In the genomic region with DNA sequence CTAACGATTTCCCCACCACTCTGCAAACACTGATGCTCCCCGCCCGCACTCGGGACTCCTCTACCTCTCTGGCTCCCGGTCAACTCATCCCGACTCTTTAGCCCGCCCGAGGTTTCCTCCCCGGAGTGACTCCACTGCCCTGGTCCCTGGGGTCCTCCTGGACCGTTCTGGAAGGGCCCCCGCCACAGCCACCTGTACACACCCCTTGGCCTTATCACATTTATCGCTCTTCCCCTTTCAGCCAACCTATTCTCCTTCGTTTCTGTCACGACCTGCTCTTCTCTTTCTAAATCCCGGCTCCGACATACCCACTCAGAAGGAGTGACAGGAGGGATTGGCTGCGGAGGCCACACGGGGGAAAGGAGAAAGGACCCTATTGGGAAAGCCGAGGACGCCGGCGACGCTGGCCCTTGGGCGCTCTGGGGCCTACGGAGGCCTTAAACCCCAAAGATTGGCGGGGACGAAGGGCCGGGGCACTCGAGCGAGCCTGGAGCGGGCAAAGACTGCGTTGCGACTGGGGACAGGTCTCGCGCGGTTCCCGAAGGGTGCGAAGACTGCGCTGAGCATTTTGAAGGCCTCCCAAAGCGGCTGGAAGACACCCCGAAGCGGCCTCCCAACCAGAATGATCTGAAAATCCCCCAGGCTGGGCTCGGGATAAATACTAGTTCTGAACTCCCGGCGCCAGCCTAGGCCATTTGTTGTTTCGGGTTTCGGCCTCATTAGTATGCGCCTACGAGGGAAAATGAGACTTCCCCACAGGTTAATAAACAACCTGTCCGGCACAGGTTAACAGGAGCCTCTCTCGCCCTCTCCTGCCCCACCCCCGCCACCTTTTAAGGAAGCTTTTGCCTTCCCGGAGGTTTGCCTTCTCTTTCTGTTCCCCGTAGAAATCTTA, we compare ENCODE assay signal across 14 cellular contexts. TPM values are rescaled to one million over a fixed set of nuclear protein-coding genes. Genes with fewer than 3 reads are reported as not detected.
DNase-seq lines count a peak whose midpoint lies in the region; ATAC-seq, FAIRE-seq and TF ChIP-seq lines count a peak whose summit lies in the region.
"Had no signal": no experiment of that assay in that cellular context is flagged by ENCODE, and none has a peak within 500 bp of the region (broad histone marks: within the 10 kb centered on the region; RNA-seq: fewer than 3 reads in every experiment).

No MANE protein-coding gene starts in this region.

- DNase-seq in T-helper 1 cell: no peak
- peak; percentile 71 for DNase-seq in epithelial cell of proximal tubule (ENCODE audit: low read depth)
- no peak for DNase-seq in progenitor cell of endocrine pancreas (ENCODE audit: low spot score, unreplicated experiment)
- DNase-seq in urothelium cell line (ENCODE audit: low spot score): no peak
- no peak for DNase-seq in activated effector memory CD4-positive, alpha-beta T cell treated with Interleukin-2 at 50 U/mL for 16 hours
- DNase-seq in pons (ENCODE audit: low spot score): no peak
- DNase-seq: effector CD8-positive, alpha-beta T cell; hippocampal formation; stimulated activated CD4-positive, alpha-beta T cell treated with anti-CD3 and anti-CD28 coated beads, Interleukin-4, amount 100 ng/mL, for 1 hour had no signal

- TF ChIP-seq CTCF in epithelial cell of proximal tubule (conservative IDR thresholded peaks at IDR 0.05; ENCODE audit: low read depth, low read length) (no peak), progenitor cell of endocrine pancreas (IDR thresholded peaks at IDR 0.05; ENCODE audit: unreplicated experiment) (no peak)

- H3K4me3 ChIP-seq in epithelial cell of proximal tubule (ENCODE audit: low read depth, low read length): peak overlapping the region; percentile 69
- H3K4me3 ChIP-seq: A549 had no signal

- H3K36me3 Mint-ChIP-seq in T-helper 1 cell treated with Interleukin-12 subunit alpha and Interleukin-12 subunit beta and Interleukin-4 antibody, amounts not matched to agents 30 μg/mL and 1 μg/mL, for 36 hours (ENCODE audit: low read depth): peaks cover 5% of the 10 kb centered on the region
- no peaks in the 10 kb centered on the region for H3K36me3 Mint-ChIP-seq in progenitor cell of endocrine pancreas (ENCODE audit: insufficient read depth)

- H3K27me3 Mint-ChIP-seq in T-helper 1 cell treated with Interleukin-12 subunit alpha and Interleukin-12 subunit beta and Interleukin-4 antibody, amounts not matched to agents 30 μg/mL and 1 μg/mL, for 36 hours (ENCODE audit: low read depth): peaks cover 1% of the 10 kb centered on the region
- H3K27me3 Mint-ChIP-seq in progenitor cell of endocrine pancreas: peaks cover 61% of the 10 kb centered on the region

- peak overlapping the region; percentile 73 for H3K27ac Mint-ChIP-seq in T-helper 1 cell treated with Interleukin-12 subunit alpha and Interleukin-12 subunit beta and Interleukin-4 antibody, amounts not matched to agents 30 μg/mL and 1 μg/mL, for 36 hours
- peak overlapping the region; percentile 96 for H3K27ac Mint-ChIP-seq in progenitor cell of endocrine pancreas

- no peak overlapping the region for H3K4me3 Mint-ChIP-seq in T-helper 1 cell treated with Interleukin-12 subunit alpha and Interleukin-12 subunit beta and Interleukin-4 antibody, amounts not matched to agents 30 μg/mL and 1 μg/mL, for 36 hours
- peak overlapping the region; percentile 64 for H3K4me3 Mint-ChIP-seq in progenitor cell of endocrine pancreas (ENCODE audit: low read depth)

- H3K4me1 Mint-ChIP-seq in T-helper 1 cell treated with Interleukin-12 subunit alpha and Interleukin-12 subunit beta and Interleukin-4 antibody, amounts not matched to agents 30 μg/mL and 1 μg/mL, for 36 hours (ENCODE audit: low read depth): peaks cover 1% of the 10 kb centered on the region
- H3K4me1 Mint-ChIP-seq in progenitor cell of endocrine pancreas (ENCODE audit: low read depth): peaks cover 25% of the 10 kb centered on the region

- H3K9me3 Mint-ChIP-seq in T-helper 1 cell treated with Interleukin-12 subunit alpha and Interleukin-12 subunit beta and Interleukin-4 antibody, amounts not matched to agents 30 μg/mL and 1 μg/mL, for 36 hours: peaks cover 13% of the 10 kb centered on the region
- H3K9me3 Mint-ChIP-seq in progenitor cell of endocrine pancreas (ENCODE audit: low read depth): no peaks in the 10 kb centered on the region
- H3K9me3 Mint-ChIP-seq: neural crest cell had no signal

- FAIRE-seq in urothelium cell line (lab: Jason Lieb, UNC): no peak
- FAIRE-seq: A549 had no signal

- ATAC-seq in HG03432 (IDR thresholded peaks at IDR 0.05; ENCODE audit: unreplicated experiment): peak; percentile 59
- ATAC-seq: A549 had no signal

RNA-seq across cellular contexts. Expression of a gene that starts 9.2 kb away (rescaled TPM):
- total RNA-seq in epithelial cell of proximal tubule (6.9 and 9.5 TPM in 2 replicates), progenitor cell of endocrine pancreas (6.9 and 7.4 TPM in 2 replicates)
- total RNA-seq: HT1080 had no signal
